Comparison of ENCODE assay signal across 22 cellular contexts in genomic region chrX:79515529-79515928, GRCh38.
A peak's percentile ranks its signal among the peaks of the same experiment; 100 is the strongest.
DNase-seq lines count a peak whose midpoint lies in the region; ATAC-seq and TF ChIP-seq lines count a peak whose summit lies in the region.
"Had no signal": no experiment of that assay in that cellular context is flagged by ENCODE, and none has a peak within 500 bp of the region (broad histone marks: within the 10 kb centered on the region; RNA-seq: fewer than 3 reads in every experiment).

No MANE protein-coding gene starts in this region.

- no peak overlapping the region for H3K4me3 Mint-ChIP-seq in endodermal cell
- H3K4me3 Mint-ChIP-seq: B cell, HFFc6, T-helper 17 cell had no signal

- ATAC-seq in HG02571 (IDR thresholded peaks at IDR 0.05; ENCODE audit: unreplicated experiment), result no peak
- ATAC-seq in HG02763 (IDR thresholded peaks at IDR 0.05; ENCODE audit: unreplicated experiment), result no peak
- ATAC-seq: HepG2, T-helper 17 cell had no signal

- H3K4me1 ChIP-seq in BE2C, result no peaks in the 10 kb centered on the region
- H3K4me1 ChIP-seq in Loucy (ENCODE audit: insufficient read depth, low read length, poor library complexity, severe bottlenecking), result no peaks in the 10 kb centered on the region
- H3K4me1 ChIP-seq in endodermal cell (ENCODE audit: control insufficient read depth, insufficient read depth, low read length), result no peaks in the 10 kb centered on the region
- H3K4me1 ChIP-seq: HAP-1, Peyer's patch had no signal

- H3K27me3 ChIP-seq in BE2C (no peaks in the 10 kb centered on the region), Loucy (ENCODE audit: insufficient read depth, low read length, poor library complexity, severe bottlenecking) (no peaks in the 10 kb centered on the region), endodermal cell (ENCODE audit: control insufficient read depth, insufficient read depth, low read length, poor library complexity, severe bottlenecking) (no peaks in the 10 kb centered on the region)
- H3K27me3 ChIP-seq: Peyer's patch had no signal

- no peak overlapping the region for H3K4me2 ChIP-seq in Loucy (ENCODE audit: low read depth, low read length, poor library complexity, severe bottlenecking)

- no peak overlapping the region for H2AFZ ChIP-seq in Loucy (ENCODE audit: low read length)

- 85 to 100% methylated on average over 1 to 7 of the region's 7 CpGs for WGBS in endodermal cell (ENCODE audit: insufficient coverage in 1 of 2, insufficient read length in 1 of 2), 2 experiments

- no peaks in the 10 kb centered on the region for H3F3A ChIP-seq in Loucy (ENCODE audit: low read depth)

- H3K9me3 Mint-ChIP-seq in endodermal cell, result peaks cover 63% of the 10 kb centered on the region

- no peaks in the 10 kb centered on the region for H3K36me3 ChIP-seq in BE2C
- H3K36me3 ChIP-seq in Loucy (ENCODE audit: insufficient read depth, low read length), result no peaks in the 10 kb centered on the region
- no peaks in the 10 kb centered on the region for H3K36me3 ChIP-seq in endodermal cell (ENCODE audit: control insufficient read depth, insufficient read depth, low read length)
- H3K36me3 ChIP-seq: HAP-1, Peyer's patch had no signal

- H3K27me3 Mint-ChIP-seq in endodermal cell (ENCODE audit: insufficient read depth), result peaks cover 2% of the 10 kb centered on the region
- H3K27me3 Mint-ChIP-seq: B cell, T-helper 17 cell had no signal

- no peaks in the 10 kb centered on the region for H3K9me2 ChIP-seq in Loucy (replicated peaks; ENCODE audit: low read depth, low read length)

- DNase-seq in BE2C (no peak), endodermal cell (no peak), NCI-H1105 (lab: John Stamatoyannopoulos, UW) (no peak)
- DNase-seq: Calu3, HFFc6, Karpas-422, NCI-H1092 treated with DMSO at 0.1 percent for 48 hours, NCI-H2029, NCI-H446, NCI-H524 treated with DMSO at 0.1 percent for 48 hours, NCI-H774, Peyer's patch, SHP77 treated with DMSO at 0.1 percent for 48 hours, SW 1271, T-helper 17 cell had no signal

- H3K9me3 ChIP-seq in BE2C, result no peaks in the 10 kb centered on the region
- H3K9me3 ChIP-seq in Loucy (ENCODE audit: insufficient read depth, low read depth, low read length), result no peaks in the 10 kb centered on the region
- H3K9me3 ChIP-seq in endodermal cell (ENCODE audit: control insufficient read depth, low read length), result no peaks in the 10 kb centered on the region
- H3K9me3 ChIP-seq: HAP-1, Peyer's patch had no signal

- H3K4me3 ChIP-seq in BE2C (ENCODE audit: low read depth, low read length), result no peak overlapping the region
- H3K4me3 ChIP-seq in Loucy (ENCODE audit: low read length, poor library complexity, severe bottlenecking), result no peak overlapping the region
- no peak overlapping the region for H3K4me3 ChIP-seq in endodermal cell (ENCODE audit: low read length)
- H3K4me3 ChIP-seq: HAP-1, Peyer's patch had no signal

- H4K20me1 ChIP-seq in Loucy (ENCODE audit: insufficient read depth, low read length, poor library complexity, severe bottlenecking), result no peaks in the 10 kb centered on the region

- no peaks in the 10 kb centered on the region for H3K36me3 Mint-ChIP-seq in endodermal cell (ENCODE audit: low read depth)

- no peak overlapping the region for H3K9ac ChIP-seq in Loucy (ENCODE audit: low read depth, low read length, poor library complexity, severe bottlenecking)
- no peak overlapping the region for H3K9ac ChIP-seq in endodermal cell (ENCODE audit: extremely low read depth, low read length, poor library complexity, severe bottlenecking)

- no peaks in the 10 kb centered on the region for H3K4me1 Mint-ChIP-seq in endodermal cell
- H3K4me1 Mint-ChIP-seq: B cell, T-helper 17 cell had no signal

- H3K27ac ChIP-seq in 22Rv1 (no peak overlapping the region), endodermal cell (ENCODE audit: low read depth, low read length) (no peak overlapping the region)
- H3K27ac ChIP-seq: Peyer's patch had no signal

- TF ChIP-seq CTCF in 22Rv1 (IDR thresholded peaks at IDR 0.05) (peak; percentile 11; the same call in 1 of the 2 replicates), BE2C (IDR thresholded peaks at IDR 0.05; ENCODE audit: low read depth, low read length) (0 out of 2 replicates have a peak, but pooled peaks have one; percentile 1), Loucy (conservative IDR thresholded peaks at IDR 0.05; ENCODE audit: low read length) (peak; percentile 25; the same call in 1 of the 2 replicates), endodermal cell (conservative IDR thresholded peaks at IDR 0.05) (peak; percentile 67)

- no peaks in the 10 kb centered on the region for H3K79me2 ChIP-seq in Loucy (ENCODE audit: insufficient read depth, low read length)

- no peak overlapping the region for H3K27ac Mint-ChIP-seq in endodermal cell
- H3K27ac Mint-ChIP-seq: B cell, HFFc6, T-helper 17 cell had no signal

Comparison
In these comparisons a context has a peak if more than half of its experiments do, and no peak if none do; other contexts are left out.
1. CTCF ChIP-seq: peak in every context shown above with its lines; median percentile 67 in endodermal cell; 25 in Loucy; 11 in 22Rv1; 1 in BE2C.